In the genomic region with DNA sequence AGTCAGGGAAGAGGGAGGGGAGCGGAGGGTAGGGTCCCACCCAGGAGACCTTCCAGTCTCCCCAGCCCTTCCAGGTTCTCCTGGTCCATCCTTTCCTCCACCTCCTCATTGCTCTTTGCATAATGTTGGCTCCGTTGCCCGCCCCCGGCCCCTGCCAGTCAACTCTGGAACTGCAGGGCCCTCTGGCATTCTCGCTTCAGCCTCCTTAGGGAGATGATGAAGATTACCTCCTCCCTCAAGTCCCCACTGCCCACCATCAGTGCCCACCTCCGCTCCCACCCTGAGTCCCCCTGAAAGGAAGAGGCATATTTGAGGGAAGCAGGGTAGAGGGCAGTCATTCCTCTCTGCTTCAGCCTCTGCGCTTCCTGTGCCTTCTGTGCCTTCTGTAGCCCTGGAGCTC, we compare ENCODE assay signal across 29 cellular contexts. TPM values are rescaled to one million over a fixed set of nuclear protein-coding genes. Genes with fewer than 3 reads are reported as not detected.
DNase-seq lines count a peak whose midpoint lies in the region; ATAC-seq and TF ChIP-seq lines count a peak whose summit lies in the region.
"Had no signal": no experiment of that assay in that cellular context is flagged by ENCODE, and none has a peak within 500 bp of the region (broad histone marks: within the 10 kb centered on the region; RNA-seq: fewer than 3 reads in every experiment).

No MANE protein-coding gene starts in this region.

- no peak overlapping the region for H2AK5ac ChIP-seq in IMR-90 (ENCODE audit: low read depth, low read length)

- CTCF ChIA-PET in AG04450 (lab: Charles Lee) (no interaction called here), IMR-90 (lab: Yijun Ruan, JAX) (no interaction called here)

- H3K27me3 Mint-ChIP-seq in central memory CD8-positive, alpha-beta T cell = no peaks in the 10 kb centered on the region
- no peaks in the 10 kb centered on the region for H3K27me3 Mint-ChIP-seq in nephron progenitor cell (ENCODE audit: low read depth, poor library complexity)
- H3K27me3 Mint-ChIP-seq: activated B cell treated with CpG ODN at 0.5 μM for 24 hours; activated naive CD8-positive, alpha-beta T cell; activated T-cell treated with anti-CD3 and anti-CD28 coated beads, Interleukin-2, amount 50 U/mL, for 24 hours; CD8-positive, alpha-beta memory T cell; naive thymus-derived CD4-positive, alpha-beta T cell had no signal

- no peak overlapping the region for H3K14ac ChIP-seq in IMR-90 (replicated peaks; ENCODE audit: low read depth, low read length)

- no peak overlapping the region for H3K9ac ChIP-seq in IMR-90 (ENCODE audit: low read depth, low read length)

- H4K91ac ChIP-seq in IMR-90 (ENCODE audit: insufficient read depth, low read depth, low read length) = no peak overlapping the region

- H3K4me2 ChIP-seq in IMR-90 (ENCODE audit: low read depth, low read length) = no peak overlapping the region

- no peak overlapping the region for H3K4me3 ChIP-seq in AG04450 (ENCODE audit: low read depth, low read length)
- no peak overlapping the region for H3K4me3 ChIP-seq in IMR-90 (ENCODE audit: insufficient read depth, low read depth, low read length)
- H3K4me3 ChIP-seq in gastrocnemius medialis = no peak overlapping the region
- H3K4me3 ChIP-seq in heart right ventricle = no peak overlapping the region
- H3K4me3 ChIP-seq: cardiac muscle cell, coronary artery, esophagus muscularis mucosa, testis had no signal

- H3K9me3 Mint-ChIP-seq in central memory CD8-positive, alpha-beta T cell = no peaks in the 10 kb centered on the region
- no peaks in the 10 kb centered on the region for H3K9me3 Mint-ChIP-seq in nephron progenitor cell
- H3K9me3 Mint-ChIP-seq: activated B cell treated with CpG ODN at 0.5 μM for 24 hours; activated T-cell treated with anti-CD3 and anti-CD28 coated beads, Interleukin-2, amount 50 U/mL, for 24 hours; CD8-positive, alpha-beta memory T cell; naive thymus-derived CD4-positive, alpha-beta T cell had no signal

- in situ Hi-C loops in IMR-90 (cut with MboI; ENCODE audit: low sequenced_read_pairs) = no loop called here
- in situ Hi-C loops in gastrocnemius medialis (cut with MboI; ENCODE audit: low sequenced_read_pairs in 4 of 4) = no loop called here

- no peak overlapping the region for H3K4ac ChIP-seq in IMR-90 (ENCODE audit: low read depth, low read length)

- H2AK9ac ChIP-seq in IMR-90 (replicated peaks; ENCODE audit: low read depth, low read length, poor library complexity) = no peak overlapping the region

- no peak overlapping the region for H2BK15ac ChIP-seq in IMR-90 (ENCODE audit: low read depth, low read length)

- no peaks in the 10 kb centered on the region for H3K27me3 ChIP-seq in AG04450 (ENCODE audit: control insufficient read depth, insufficient read depth, low read length)
- no peaks in the 10 kb centered on the region for H3K27me3 ChIP-seq in IMR-90 (ENCODE audit: control insufficient read depth, insufficient read depth, low read length)
- no peaks in the 10 kb centered on the region for H3K27me3 ChIP-seq in gastrocnemius medialis
- no peaks in the 10 kb centered on the region for H3K27me3 ChIP-seq in heart right ventricle
- H3K27me3 ChIP-seq: cardiac muscle cell, esophagus muscularis mucosa, testis had no signal

- no TSS peak for BruUV-seq in IMR-90 (replicated peaks; lab: Mats Ljungman, UMichigan)

- DNase-seq in AG04450 (ENCODE audit: low read depth, low spot score) (no peak), IMR-90 (no peak), nephron progenitor cell (no peak), gastrocnemius medialis (no peak), heart right ventricle (no peak), omental fat pad (ENCODE audit: low spot score) (no peak)
- no peak for DNase-seq in central memory CD8-positive, alpha-beta T cell (ENCODE audit: low spot score in 2 of 2)
- DNase-seq in stimulated activated CD4-positive, alpha-beta T cell treated with anti-CD3 and anti-CD28 coated beads, Interleukin-1b, Interleukin-23, amount 100 ng/mL, for 48 hours = no peak
- DNase-seq: activated B cell treated with CpG ODN at 0.5 μM for 24 hours; activated effector memory CD4-positive, alpha-beta T cell treated with anti-CD3 and anti-CD28 coated beads, Interleukin-2, amount 50 U/mL, for 16 hours; activated T-cell treated with anti-CD3 and anti-CD28 coated beads, Interleukin-2, amount 50 U/mL, for 24 hours; CD8-positive, alpha-beta memory T cell; foreskin fibroblast; Karpas-422; naive thymus-derived CD4-positive, alpha-beta T cell; NCI-H446; NCI-H82; stimulated activated naive CD4-positive, alpha-beta T cell; SW 1271; testis had no signal

- H3K9me3 ChIP-seq in AG04450 (ENCODE audit: control insufficient read depth, insufficient read depth, low read length) (no peaks in the 10 kb centered on the region), IMR-90 (ENCODE audit: control insufficient read depth, insufficient read depth, low read length) (no peaks in the 10 kb centered on the region), gastrocnemius medialis (no peaks in the 10 kb centered on the region), heart right ventricle (no peaks in the 10 kb centered on the region)
- H3K9me3 ChIP-seq: esophagus muscularis mucosa, testis had no signal

- WGBS in IMR-90 (ENCODE audit: extremely low coverage in 2 of 2, insufficient read length in 1 of 2), 2 experiments = no CpG with 5 or more reads among the region's 7 CpGs
- WGBS in heart right ventricle, 2 donors = 88 to 97% methylated on average over 7 of the region's 7 CpGs

- dilution Hi-C loops in IMR-90 (cut with HindIII; ENCODE audit: low sequenced_read_pairs, unreplicated experiment) = no loop called here

- H2BK5ac ChIP-seq in IMR-90 (ENCODE audit: low read depth, low read length, poor library complexity, severe bottlenecking) = no peak overlapping the region

- H2AFZ ChIP-seq in IMR-90 (replicated peaks; ENCODE audit: low read length, poor library complexity) = no peak overlapping the region

- no peak for TF ChIP-seq POLR2A in IMR-90 (IDR thresholded peaks at IDR 0.05; ENCODE audit: low read depth, low read length)
- TF ChIP-seq POLR2A in gastrocnemius medialis (IDR thresholded peaks at IDR 0.05) = no peak

- intact Hi-C loops in IMR-90 (cut with micrococcal nuclease) (no loop called here), gastrocnemius medialis (cut with DNase I; ENCODE audit: low total_unique reads) (no loop called here), heart right ventricle (cut with DNase I) (loop anchor here in 1 of 10 donors (5.0 kb wide), 1 partner anchor 34 kb away; no protein-coding TSS in a partner anchor)

- POLR2A ChIA-PET in AG04450 (lab: Yijun Ruan, JAX) = no interaction called here
- POLR2A ChIA-PET in IMR-90 (lab: Charles Lee; ENCODE audit: unreplicated experiment) = no interaction called here

- H3K18ac ChIP-seq in IMR-90 (ENCODE audit: low read depth, low read length) = no peak overlapping the region

- H3K79me1 ChIP-seq in IMR-90 (ENCODE audit: low read depth in 1 of 2, low read length in 2 of 2) = peaks cover 18 to 47% of the 10 kb centered on the region in 2 experiments

- TF ChIP-seq CTCF in AG04450 (IDR thresholded peaks at IDR 0.05; ENCODE audit: low read depth, low read length) (peak; percentile 28; the same call in 1 of the 2 replicates), IMR-90 (conservative IDR thresholded peaks at IDR 0.05; ENCODE audit: low read depth, low read length) (0 out of 2 replicates have a peak, but pooled peaks have one; percentile 10), nephron progenitor cell (IDR thresholded peaks at IDR 0.05) (no peak), gastrocnemius medialis (IDR thresholded peaks at IDR 0.05 in 4 of 5, conservative IDR thresholded peaks at IDR 0.05 in 1 of 5) (no peak), heart right ventricle (IDR thresholded peaks at IDR 0.05) (no peak), omental fat pad (IDR thresholded peaks at IDR 0.05) (no peak)

- H3K56ac ChIP-seq in IMR-90 (ENCODE audit: extremely low read depth, insufficient read depth, low read length) = no peak overlapping the region

- no peak overlapping the region for H3K23ac ChIP-seq in IMR-90 (ENCODE audit: low read depth, low read length)

- H3K27ac ChIP-seq in AG04450 (ENCODE audit: low read depth, low read length) = no peak overlapping the region
- no peak overlapping the region for H3K27ac ChIP-seq in IMR-90 (ENCODE audit: insufficient read depth, low read length)
- H3K27ac ChIP-seq in gastrocnemius medialis = no peak overlapping the region
- no peak overlapping the region for H3K27ac ChIP-seq in heart right ventricle
- H3K27ac ChIP-seq: coronary artery, esophagus muscularis mucosa, testis had no signal

- H3K36me3 ChIP-seq in IMR-90 (ENCODE audit: control insufficient read depth, insufficient read depth, low read length) (peaks cover 46% of the 10 kb centered on the region), gastrocnemius medialis (peaks cover 0 to 62% of the 10 kb centered on the region in 2 donors), heart right ventricle (peaks cover 0 to 68% (median 28%) of the 10 kb centered on the region in 9 donors)

- no peak overlapping the region for H2BK20ac ChIP-seq in IMR-90 (ENCODE audit: low read depth, low read length)

- H3K4me1 Mint-ChIP-seq in central memory CD8-positive, alpha-beta T cell = peaks cover 36% of the 10 kb centered on the region
- peaks cover 67% of the 10 kb centered on the region for H3K4me1 Mint-ChIP-seq in nephron progenitor cell

- H4K5ac ChIP-seq in IMR-90 (ENCODE audit: low read depth, low read length) = no peak overlapping the region

- ATAC-seq in IMR-90 (ENCODE audit: low read depth) (no peak), gastrocnemius medialis (no peak), heart right ventricle (no peak), omental fat pad (ENCODE audit: low FRiP score) (no peak)
- ATAC-seq in central memory CD8-positive, alpha-beta T cell (replicated peaks; ENCODE audit: extremely low read depth, poor library complexity, severe bottlenecking) = no peak
- ATAC-seq: naive thymus-derived CD4-positive, alpha-beta T cell had no signal

- H3K4me3 Mint-ChIP-seq in central memory CD8-positive, alpha-beta T cell = no peak overlapping the region
- peak overlapping the region; percentile 45 for H3K4me3 Mint-ChIP-seq in nephron progenitor cell
- H3K4me3 Mint-ChIP-seq: activated B cell treated with CpG ODN at 0.5 μM for 24 hours; activated naive CD8-positive, alpha-beta T cell; activated T-cell treated with anti-CD3 and anti-CD28 coated beads, Interleukin-2, amount 50 U/mL, for 24 hours; naive thymus-derived CD4-positive, alpha-beta T cell had no signal

- peaks cover 8% of the 10 kb centered on the region; the same call in 1 of the 2 replicates for H3K9me1 ChIP-seq in IMR-90 (ENCODE audit: insufficient read depth, low read length)

- H3K27ac Mint-ChIP-seq in central memory CD8-positive, alpha-beta T cell (ENCODE audit: low read depth) = peak overlapping the region; percentile 87
- H3K27ac Mint-ChIP-seq in nephron progenitor cell = peak overlapping the region; percentile 79
- H3K27ac Mint-ChIP-seq: activated B cell treated with CpG ODN at 0.5 μM for 24 hours; activated naive CD8-positive, alpha-beta T cell; activated T-cell treated with anti-CD3 and anti-CD28 coated beads, Interleukin-2, amount 50 U/mL, for 24 hours had no signal

- peaks cover 9% of the 10 kb centered on the region for H4K20me1 ChIP-seq in IMR-90 (ENCODE audit: insufficient read depth, low read length)

- no peak overlapping the region for H2BK120ac ChIP-seq in IMR-90 (ENCODE audit: low read depth, low read length)

- peaks cover 7% of the 10 kb centered on the region; the same call in 1 of the 2 replicates for H3K4me1 ChIP-seq in IMR-90 (ENCODE audit: control insufficient read depth, insufficient read depth, low read length)
- H3K4me1 ChIP-seq in gastrocnemius medialis = peaks cover 12 to 21% of the 10 kb centered on the region in 2 donors
- peaks cover 0 to 20% (median 11%) of the 10 kb centered on the region in 9 donors for H3K4me1 ChIP-seq in heart right ventricle

- H3K36me3 Mint-ChIP-seq in central memory CD8-positive, alpha-beta T cell (ENCODE audit: insufficient read depth) = peaks cover 22% of the 10 kb centered on the region
- peaks cover 21% of the 10 kb centered on the region for H3K36me3 Mint-ChIP-seq in nephron progenitor cell (ENCODE audit: low read depth)

- H4K8ac ChIP-seq in IMR-90 (ENCODE audit: low read depth in 2 of 2, low read length in 2 of 2) = no peak overlapping the region

- TF ChIP-seq RAD21 in IMR-90 (IDR thresholded peaks at IDR 0.05; ENCODE audit: low read length) = no peak

RNA-seq across cellular contexts. Expression of a gene that starts 8.5 kb away (rescaled TPM):
- polyA plus RNA-seq in AG04450 (2011; rRNA removed) (39.4 and 42.1 TPM in 2 replicates), IMR-90 (2012; rRNA removed) (42.6 and 45.6 TPM in 2 replicates), heart right ventricle (10 to 100 TPM; 20.3 to 37.4 TPM)
- 57.8 and 73.6 TPM in 2 replicates for polyA minus RNA-seq in AG04450 (2011; rRNA and poly(A)+ RNA removed)
- total RNA-seq in IMR-90 (2012; rRNA removed) (12.2 and 12.8 TPM in 2 replicates), gastrocnemius medialis (10 to 100 TPM; 27.2 to 71.9 (median 43.7) TPM), heart right ventricle (10 to 100 TPM; 32.2 to 67.1 (median 37.6) TPM), omental fat pad (10 to 100 TPM; 17.0 to 23.4 (median 20.6) TPM)
- 18.6 and 55.2 TPM in 2 replicates for polyA plus RNA-seq in IMR-90 (2012; cell fraction: cytosol; rRNA removed)
- 129 TPM in 2 replicates for polyA plus RNA-seq in IMR-90 (2012; cell fraction: nucleus; rRNA removed; ENCODE audit: low replicate concordance)

RNA-seq across cellular contexts. Expression of a gene that starts 8.6 kb away (rescaled TPM):
- polyA plus RNA-seq in AG04450 (2011; rRNA removed) (57.3 and 64.1 TPM in 2 replicates), IMR-90 (2012; rRNA removed) (87.9 and 102 TPM in 2 replicates), heart right ventricle (10 to 100 TPM; 29.9 to 89.7 TPM)
- polyA minus RNA-seq in AG04450 (2011; rRNA and poly(A)+ RNA removed) = 22.5 and 31.9 TPM in 2 replicates
- total RNA-seq in IMR-90 (2012; rRNA removed) (43.7 and 52.8 TPM in 2 replicates), gastrocnemius medialis (100 to 1,000 TPM; 100 to 180 (median 152) TPM), heart right ventricle (10 to 100 TPM; 35.1 to 51.5 (median 41.4) TPM), omental fat pad (10 to 100 TPM; 29.2 to 36.3 (median 35.5) TPM)
- polyA plus RNA-seq in IMR-90 (2012; cell fraction: cytosol; rRNA removed) = 107 and 112 TPM in 2 replicates
- polyA plus RNA-seq in IMR-90 (2012; cell fraction: nucleus; rRNA removed; ENCODE audit: low replicate concordance) = 25.7 and 42.9 TPM in 2 replicates

RNA-seq across cellular contexts. Expression of a gene that starts 22.7 kb away (rescaled TPM):
- polyA plus RNA-seq in AG04450 (2011; rRNA removed) = 0.04 and 0.09 TPM in 2 replicates
- polyA minus RNA-seq in AG04450 (2011; rRNA and poly(A)+ RNA removed) = not detected in 2 replicates
- not detected in 2 replicates for total RNA-seq in IMR-90 (2012; rRNA removed)
- not detected in 2 replicates for polyA plus RNA-seq in IMR-90 (2012; rRNA removed)
- polyA plus RNA-seq in IMR-90 (2012; cell fraction: cytosol; rRNA removed) = 0.01 TPM in 1 of 2 replicates, not detected in the other
- 0.10 and 0.24 TPM in 2 replicates for polyA plus RNA-seq in IMR-90 (2012; cell fraction: nucleus; rRNA removed; ENCODE audit: low replicate concordance)
- under 1 TPM in 1 of 4 donors, not detected in 3; 0.42 TPM for total RNA-seq in gastrocnemius medialis
- total RNA-seq in heart right ventricle = under 1 TPM in 6 of 10 donors, not detected in 4; 0.09 to 0.72 (median 0.24) TPM
- polyA plus RNA-seq in heart right ventricle = under 1 TPM; 0.32 to 0.37 TPM
- total RNA-seq in omental fat pad = 1 to 10 TPM in 3 of 4 donors, under 1 TPM in 1; 0.09 to 8.4 (median 3.3) TPM
- total RNA-seq: A172; activated B cell treated with CpG ODN at 0.5 μM for 24 hours; cardiac muscle cell; CD8-positive, alpha-beta memory T cell; Daoy; H4; kidney epithelial cell; osteocyte had no signal
- polyA plus RNA-seq: cardiac muscle cell; CD8-positive, alpha-beta memory T cell; naive thymus-derived CD4-positive, alpha-beta T cell had no signal

Comparison
In these comparisons a context has a peak if more than half of its experiments do, and no peak if none do; other contexts are left out.
1. CTCF ChIP-seq: peak in AG04450 (single experiment) and IMR-90 (single experiment); none in nephron progenitor cell (single experiment), gastrocnemius medialis (0 of 5), heart right ventricle (0 of 9) and omental fat pad (0 of 3).